14 cellular contexts compared by ENCODE assay signal in genomic region chr3:25433868-25434267, GRCh38. TPM values are rescaled to one million over a fixed set of nuclear protein-coding genes. Genes with fewer than 3 reads are reported as not detected.
DNase-seq lines count a peak whose midpoint lies in the region; ATAC-seq and TF ChIP-seq lines count a peak whose summit lies in the region.
"Had no signal": no experiment of that assay in that cellular context is flagged by ENCODE, and none has a peak within 500 bp of the region (broad histone marks: within the 10 kb centered on the region; RNA-seq: fewer than 3 reads in every experiment).

No MANE protein-coding gene starts in this region.

- intact Hi-C loops in left ventricle myocardium inferior (cut with micrococcal nuclease) (no loop called here), psoas muscle (cut with DNase I) (loop anchor here in 1 of 2 donors (10.0 kb wide), 2 partner anchors 141 to 351 kb away; partner anchors contain the start of gene NGLY1)

- no peaks in the 10 kb centered on the region for H3K4me1 Mint-ChIP-seq in T-helper 17 cell
- H3K4me1 Mint-ChIP-seq: activated CD4-positive, alpha-beta T cell treated with anti-CD3 and anti-CD28 coated beads, Interleukin-2, amount 10 ng/mL, durations not matched to agents 7 days and 5 days; activated T-helper 17 cell treated with anti-CD3 and anti-CD28 coated beads, Interleukin-2, amount 50 U/mL, for 72 hours; IgD-negative memory B cell had no signal

- no peak overlapping the region for H3K27ac Mint-ChIP-seq in T-helper 17 cell
- H3K27ac Mint-ChIP-seq: activated CD4-positive, alpha-beta T cell treated with anti-CD3 and anti-CD28 coated beads, Interleukin-2, amount 10 ng/mL, durations not matched to agents 7 days and 5 days; activated T-helper 17 cell treated with anti-CD3 and anti-CD28 coated beads, Interleukin-2, amount 50 U/mL, for 72 hours; IgD-negative memory B cell; natural killer cell had no signal

- H3K4me1 ChIP-seq in left ventricle myocardium inferior (peaks cover 96% of the 10 kb centered on the region), psoas muscle (peaks cover 16% of the 10 kb centered on the region)

- peaks cover 46% of the 10 kb centered on the region for H3K27me3 Mint-ChIP-seq in T-helper 17 cell

- H3K27ac ChIP-seq in left ventricle myocardium inferior (replicated peaks) (peak overlapping the region; percentile 96), psoas muscle (no peak overlapping the region)

- DNase-seq in EH (ENCODE audit: low read depth) (peak; percentile 49), amniotic epithelial cell (ENCODE audit: low read depth) (peak; percentile 54), left ventricle myocardium inferior (peak; percentile 25), psoas muscle (no peak), NCI-H2107 treated with DMSO at 0.1 percent for 48 hours (lab: John Stamatoyannopoulos, UW; ENCODE audit: unreplicated experiment) (no peak), T-helper 17 cell (no peak)
- no peak for DNase-seq in stimulated activated CD4-positive, alpha-beta T cell treated with anti-CD3 and anti-CD28 coated beads, Interleukin-2, amount 100 ng/mL, for 24 hours
- DNase-seq: activated CD4-positive, alpha-beta T cell treated with anti-CD3 and anti-CD28 coated beads, Interleukin-2, amount 10 ng/mL, durations not matched to agents 7 days and 5 days; islet precursor cell; natural killer cell; NCI-H1694 treated with DMSO at 0.1 percent for 48 hours had no signal

- 68 to 77% (median 70%) methylated on average over 5 of the region's 5 CpGs for WGBS in psoas muscle, 3 donors

- no peaks in the 10 kb centered on the region for H3K36me3 ChIP-seq in left ventricle myocardium inferior
- H3K36me3 ChIP-seq in psoas muscle (ENCODE audit: insufficient read depth in 1 of 2, low read depth in 1 of 2): no peaks in the 10 kb centered on the region

- no peak overlapping the region for H3K4me3 Mint-ChIP-seq in T-helper 17 cell
- H3K4me3 Mint-ChIP-seq: activated CD4-positive, alpha-beta T cell treated with anti-CD3 and anti-CD28 coated beads, Interleukin-2, amount 10 ng/mL, durations not matched to agents 7 days and 5 days; activated T-helper 17 cell treated with anti-CD3 and anti-CD28 coated beads, Interleukin-2, amount 50 U/mL, for 72 hours; IgD-negative memory B cell; natural killer cell had no signal

- H3K27me3 ChIP-seq in left ventricle myocardium inferior (ENCODE audit: low read depth): no peaks in the 10 kb centered on the region
- no peaks in the 10 kb centered on the region for H3K27me3 ChIP-seq in psoas muscle (ENCODE audit: insufficient read depth in 3 of 3, low read length in 2 of 3)

- H3K4me3 ChIP-seq in left ventricle myocardium inferior: peak overlapping the region; percentile 83
- no peak overlapping the region for H3K4me3 ChIP-seq in psoas muscle

- no peaks in the 10 kb centered on the region for H3K9me3 ChIP-seq in left ventricle myocardium inferior (replicated peaks)
- H3K9me3 ChIP-seq in psoas muscle: no peaks in the 10 kb centered on the region
- H3K9me3 ChIP-seq in T-helper 17 cell (ENCODE audit: control insufficient read depth, low read length, poor library complexity, severe bottlenecking): no peaks in the 10 kb centered on the region

- no peak for TF ChIP-seq CTCF in left ventricle myocardium inferior (IDR thresholded peaks at IDR 0.05; ENCODE audit: borderline replicate concordance)
- no peak for TF ChIP-seq CTCF in psoas muscle (IDR thresholded peaks at IDR 0.05)

- H3K36me3 Mint-ChIP-seq in T-helper 17 cell (ENCODE audit: low read depth): no peaks in the 10 kb centered on the region
- H3K36me3 Mint-ChIP-seq: IgD-negative memory B cell, natural killer cell had no signal

- peak in 3 of 4 donors; percentile 16 to 33 (median 31) for ATAC-seq in psoas muscle
- no peak for ATAC-seq in T-helper 17 cell
- no peak for ATAC-seq in HG03354 (IDR thresholded peaks at IDR 0.05; ENCODE audit: poor library complexity, severe bottlenecking, unreplicated experiment)
- ATAC-seq: activated T-helper 17 cell treated with anti-CD3 and anti-CD28 coated beads, Interleukin-2, amount 50 U/mL, for 72 hours; natural killer cell had no signal

RNA-seq across cellular contexts. Expression of gene RARB, which starts 5.8 kb away (rescaled TPM):
- total RNA-seq in left ventricle myocardium inferior (15.6 TPM), psoas muscle (1 to 10 TPM; 1.3 to 5.4 (median 1.9) TPM), T-helper 17 cell (not detected)
- polyA plus RNA-seq in psoas muscle: 1 to 10 TPM; 1.1 to 2.0 (median 1.9) TPM
- total RNA-seq: activated CD4-positive, alpha-beta T cell treated with anti-CD3 and anti-CD28 coated beads, Interleukin-2, amount 10 ng/mL, durations not matched to agents 7 days and 5 days; activated T-helper 17 cell treated with anti-CD3 and anti-CD28 coated beads, Interleukin-2, amount 50 U/mL, for 72 hours; natural killer cell had no signal

Comparison
In these comparisons a context has a peak if more than half of its experiments do, and no peak if none do; other contexts are left out.
1. DNase-seq: peak in EH (single experiment), amniotic epithelial cell (single experiment) and left ventricle myocardium inferior (single experiment); none in psoas muscle (0 of 2), NCI-H2107 treated with DMSO at 0.1 percent for 48 hours (single experiment), T-helper 17 cell (0 of 3) and stimulated activated CD4-positive, alpha-beta T cell treated with anti-CD3 and anti-CD28 coated beads, Interleukin-2, amount 100 ng/mL, for 24 hours (0 of 2).
2. ATAC-seq: peak in psoas muscle (3 of 4); none in T-helper 17 cell (single experiment) and HG03354 (single experiment).